Comparison of ENCODE assay signal across 7 cellular contexts in the genomic region with DNA sequence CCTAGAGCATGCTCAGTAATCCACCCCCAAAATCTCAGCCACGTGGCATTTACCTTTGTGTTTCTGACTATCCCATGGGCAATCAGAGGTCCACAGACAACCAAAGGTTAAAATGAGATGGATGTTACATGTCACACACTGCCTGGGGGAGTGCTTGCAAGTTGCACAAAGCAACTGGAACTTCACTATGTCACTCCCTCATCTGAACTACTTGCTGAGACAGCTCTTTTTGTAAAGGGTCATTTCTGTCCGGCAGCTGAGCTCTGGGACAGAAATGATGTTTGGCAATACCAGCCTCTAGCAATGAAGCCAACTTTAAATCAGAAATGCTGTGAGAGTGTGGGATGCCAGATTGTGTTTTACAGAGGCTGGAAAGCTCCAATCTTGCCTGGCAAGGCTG.
"Had no signal": no experiment of that assay in that cellular context is flagged by ENCODE, and none has a peak within 500 bp of the region (broad histone marks: within the 10 kb centered on the region; RNA-seq: fewer than 3 reads in every experiment).

No MANE protein-coding gene starts in this region.

- ATAC-seq: HCT116 had no signal

- H3K4me3 Mint-ChIP-seq: HFFc6 had no signal

- H3K36me3 ChIP-seq: HAP-1 had no signal

- H3K9me3 ChIP-seq: HAP-1 had no signal

- DNase-seq: GM23248, GOT3, H7, HFFc6, IMR-90 had no signal

- H3K27ac ChIP-seq: GM23248 had no signal

- H3K27ac Mint-ChIP-seq: HFFc6 had no signal

- H3K4me3 ChIP-seq: GM23248, HAP-1 had no signal

- H3K9me3 Mint-ChIP-seq: HFFc6 had no signal

- H3K4me1 ChIP-seq: HAP-1 had no signal
